Comparison of ENCODE assay signal across 27 cellular contexts in genomic region chr11:14956111-14956510, GRCh38. TPM values are rescaled to one million over a fixed set of nuclear protein-coding genes. Genes with fewer than 3 reads are reported as not detected.
"Had no signal": no experiment of that assay in that cellular context is flagged by ENCODE, and none has a peak within 500 bp of the region (broad histone marks: within the 10 kb centered on the region; RNA-seq: fewer than 3 reads in every experiment).

No MANE protein-coding gene starts in this region.

- ATAC-seq: K562, Panc1, PC-3 had no signal

- H3K27ac ChIP-seq: HL-60, KMS-11, RWPE1 had no signal

- H3K9me3 ChIP-seq: SK-N-SH had no signal

- DNase-seq: Kasumi-1; MM.1S; NCI-H1092; NCI-H1105 treated with DMSO at 0.1 percent for 48 hours; NCI-H1417 treated with DMSO at 0.1 percent for 48 hours; NCI-H146; NCI-H1694 treated with DMSO at 0.1 percent for 48 hours; NCI-H1930; NCI-H2081; NCI-H2107; NCI-H2227 treated with DMSO at 0.1 percent for 48 hours; NCI-H69; NCI-H774; NK-92 treated with Interleukin-12 subunit alpha and Interleukin-12 subunit beta, amount 100 ng/mL, for 24 hours; PC-3; SHP77; SK-N-SH; SW 1271; T-helper 1 cell had no signal

- H3K4me3 ChIP-seq: K562 had no signal

RNA-seq across cellular contexts. Expression of gene CALCA, which starts 16.0 kb away (rescaled TPM):
- total RNA-seq: K562, M059J, OCI-LY7, PC-3, SK-MEL-5 had no signal
